ENCODE assay signal across 10 cellular contexts in genomic region chr9:109745335-109746283, GRCh38. TPM values are rescaled to one million over a fixed set of nuclear protein-coding genes. Genes with fewer than 3 reads are reported as not detected.
DNase-seq lines count a peak whose midpoint lies in the region; ATAC-seq lines count a peak whose summit lies in the region.
"Had no signal": no experiment of that assay in that cellular context is flagged by ENCODE, and none has a peak within 500 bp of the region (broad histone marks: within the 10 kb centered on the region; RNA-seq: fewer than 3 reads in every experiment).

No MANE protein-coding gene starts in this region.

- H4K8ac ChIP-seq in trophoblast cell (ENCODE audit: low read depth, low read length) = no peak overlapping the region

- H3K4ac ChIP-seq in trophoblast cell (ENCODE audit: low read depth, low read length) = no peak overlapping the region

- peaks cover 6 to 15% of the 10 kb centered on the region in 2 experiments for H3K4me1 ChIP-seq in trophoblast cell (ENCODE audit: control insufficient read depth in 1 of 2, insufficient read depth in 2 of 2, low read length in 2 of 2)
- H3K4me1 ChIP-seq: Caco-2 had no signal

- H3K79me2 ChIP-seq in trophoblast cell (ENCODE audit: control insufficient read depth, insufficient read depth, low read length, poor library complexity) = no peaks in the 10 kb centered on the region

- peak; percentile 95 for ATAC-seq in Right ventricle myocardium inferior
- ATAC-seq in GM18519 (IDR thresholded peaks at IDR 0.05; ENCODE audit: low FRiP score, unreplicated experiment) = no peak
- ATAC-seq in HG03039 (IDR thresholded peaks at IDR 0.05; ENCODE audit: unreplicated experiment) = no peak
- no peak for ATAC-seq in GM21825 (IDR thresholded peaks at IDR 0.05; ENCODE audit: unreplicated experiment)

- no peak overlapping the region for H2AFZ ChIP-seq in trophoblast cell (ENCODE audit: insufficient read depth, low read length, poor library complexity)

- WGBS in trophoblast cell (ENCODE audit: extremely low coverage, insufficient coverage, insufficient read length) = no CpG with 5 or more reads among the region's 11 CpGs

- H3K36me3 ChIP-seq in trophoblast cell (ENCODE audit: control insufficient read depth in 1 of 2, insufficient read depth in 2 of 2, low read length in 2 of 2) = no peaks in the 10 kb centered on the region

- no peaks in the 10 kb centered on the region for H3K27me3 ChIP-seq in trophoblast cell (ENCODE audit: insufficient read depth, low read length)

- H3K79me1 ChIP-seq in trophoblast cell (ENCODE audit: low read length) = peaks cover 8% of the 10 kb centered on the region

- H3K4me3 ChIP-seq in trophoblast cell (ENCODE audit: low read depth, low read length) = no peak overlapping the region

- peak overlapping the region; percentile 18 for H2BK5ac ChIP-seq in trophoblast cell (ENCODE audit: low read depth, low read length, poor library complexity)

- no peak overlapping the region for H3K14ac ChIP-seq in trophoblast cell (ENCODE audit: low read length)

- intact Hi-C loops in Right ventricle myocardium inferior (cut with DNase I) = no loop called here

- no peak overlapping the region for H4K12ac ChIP-seq in trophoblast cell (ENCODE audit: low read depth, low read length)

- no peak overlapping the region for H3K18ac ChIP-seq in trophoblast cell (ENCODE audit: low read length)

- no peak overlapping the region for H3K9ac ChIP-seq in trophoblast cell (ENCODE audit: low read length)

- H2BK120ac ChIP-seq in trophoblast cell (ENCODE audit: insufficient read depth, low read length, poor library complexity) = peak overlapping the region; percentile 24

- no peak overlapping the region for H3K4me2 ChIP-seq in trophoblast cell (ENCODE audit: low read length)

- DNase-seq in GM04504 (ENCODE audit: low read depth) = peak; percentile 18
- peak; percentile 25 for DNase-seq in NCI-H526 treated with DMSO at 0.1 percent for 48 hours (lab: John Stamatoyannopoulos, UW)
- DNase-seq in Right ventricle myocardium inferior (ENCODE audit: missing footprints) = peak; percentile 78
- no peak for DNase-seq in trophoblast cell
- DNase-seq in T-helper 2 cell = no peak
- DNase-seq: Caco-2, SHP77 had no signal

- H2BK12ac ChIP-seq in trophoblast cell (ENCODE audit: low read length) = no peak overlapping the region

- H2AK5ac ChIP-seq in trophoblast cell (ENCODE audit: low read length) = no peak overlapping the region

- no peak overlapping the region for H3K23ac ChIP-seq in trophoblast cell (ENCODE audit: low read length)

- peak overlapping the region; percentile 66 for H3K27ac ChIP-seq in trophoblast cell (ENCODE audit: low read depth, low read length)

- H3K9me3 ChIP-seq in trophoblast cell (ENCODE audit: insufficient read depth, low read depth, low read length) = no peaks in the 10 kb centered on the region
- H3K9me3 ChIP-seq: Caco-2 had no signal

- H4K91ac ChIP-seq in trophoblast cell (ENCODE audit: low read depth, low read length) = peak overlapping the region; percentile 70

RNA-seq across cellular contexts. Expression of gene PALM2AKAP2, which starts 34.4 kb away (rescaled TPM):
- 90.1 TPM for total RNA-seq in Right ventricle myocardium inferior
- 5.6 and 6.9 TPM in 2 replicates for polyA plus RNA-seq in trophoblast cell (2013)

Comparison
In these comparisons a context has a peak if more than half of its experiments do, and no peak if none do; other contexts are left out.
1. DNase-seq: peak in GM04504 (single experiment), NCI-H526 treated with DMSO at 0.1 percent for 48 hours (single experiment) and Right ventricle myocardium inferior (single experiment); none in trophoblast cell (0 of 2) and T-helper 2 cell (0 of 5).